In genomic region chr6:135864929-135865328, GRCh38 we compare ENCODE assay signal across 4 cellular contexts. TPM values are rescaled to one million over a fixed set of nuclear protein-coding genes. Genes with fewer than 3 reads are reported as not detected.
"Had no signal": no experiment of that assay in that cellular context is flagged by ENCODE, and none has a peak within 500 bp of the region (broad histone marks: within the 10 kb centered on the region; RNA-seq: fewer than 3 reads in every experiment).

No MANE protein-coding gene starts in this region.

RNA-seq across cellular contexts. Expression of gene PDE7B, which starts 13.4 kb away (rescaled TPM):
- total RNA-seq: H1, H7, H9 had no signal
- polyA plus RNA-seq: GM23338, H1 had no signal
